ENCODE assay signal across 1 cellular context in the genomic region with DNA sequence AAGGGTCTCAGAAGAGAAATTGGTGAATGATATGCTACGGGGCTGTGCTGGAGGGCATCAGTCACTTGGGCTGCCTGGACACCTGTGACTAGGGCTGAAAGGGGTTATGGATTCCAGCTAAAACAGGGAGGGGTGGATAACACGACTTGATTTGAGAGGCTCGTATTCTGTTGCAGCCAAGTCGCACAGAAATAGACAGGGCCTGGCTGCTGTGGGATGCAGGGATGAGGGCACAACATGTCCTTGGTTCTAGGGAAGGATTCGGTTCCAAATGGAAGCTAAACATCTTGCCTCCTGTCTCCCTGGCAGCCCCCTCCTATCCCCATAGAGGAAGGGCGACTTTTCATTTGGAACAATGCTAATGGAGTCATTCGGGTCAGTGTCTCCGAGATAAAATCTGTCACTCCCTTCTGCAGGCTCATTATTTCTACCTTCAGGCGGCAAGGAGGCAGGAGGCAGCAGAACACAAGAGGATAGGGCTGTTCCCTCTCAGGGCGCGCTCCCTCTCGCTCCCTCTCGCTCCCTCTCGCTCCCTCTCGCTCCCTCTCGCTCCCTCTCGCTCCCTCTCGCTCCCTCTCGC.
TF ChIP-seq lines count a peak whose summit lies in the region.

No MANE protein-coding gene starts in this region.

TF ChIP-seq in SK-N-SH treated with all-trans-retinoic acid at 6 μM for 48 hours, 23 proteins besides CTCF, POLR2A, EP300 and RAD21 (continued from another document):
- TF ChIP-seq, protein P1, sequence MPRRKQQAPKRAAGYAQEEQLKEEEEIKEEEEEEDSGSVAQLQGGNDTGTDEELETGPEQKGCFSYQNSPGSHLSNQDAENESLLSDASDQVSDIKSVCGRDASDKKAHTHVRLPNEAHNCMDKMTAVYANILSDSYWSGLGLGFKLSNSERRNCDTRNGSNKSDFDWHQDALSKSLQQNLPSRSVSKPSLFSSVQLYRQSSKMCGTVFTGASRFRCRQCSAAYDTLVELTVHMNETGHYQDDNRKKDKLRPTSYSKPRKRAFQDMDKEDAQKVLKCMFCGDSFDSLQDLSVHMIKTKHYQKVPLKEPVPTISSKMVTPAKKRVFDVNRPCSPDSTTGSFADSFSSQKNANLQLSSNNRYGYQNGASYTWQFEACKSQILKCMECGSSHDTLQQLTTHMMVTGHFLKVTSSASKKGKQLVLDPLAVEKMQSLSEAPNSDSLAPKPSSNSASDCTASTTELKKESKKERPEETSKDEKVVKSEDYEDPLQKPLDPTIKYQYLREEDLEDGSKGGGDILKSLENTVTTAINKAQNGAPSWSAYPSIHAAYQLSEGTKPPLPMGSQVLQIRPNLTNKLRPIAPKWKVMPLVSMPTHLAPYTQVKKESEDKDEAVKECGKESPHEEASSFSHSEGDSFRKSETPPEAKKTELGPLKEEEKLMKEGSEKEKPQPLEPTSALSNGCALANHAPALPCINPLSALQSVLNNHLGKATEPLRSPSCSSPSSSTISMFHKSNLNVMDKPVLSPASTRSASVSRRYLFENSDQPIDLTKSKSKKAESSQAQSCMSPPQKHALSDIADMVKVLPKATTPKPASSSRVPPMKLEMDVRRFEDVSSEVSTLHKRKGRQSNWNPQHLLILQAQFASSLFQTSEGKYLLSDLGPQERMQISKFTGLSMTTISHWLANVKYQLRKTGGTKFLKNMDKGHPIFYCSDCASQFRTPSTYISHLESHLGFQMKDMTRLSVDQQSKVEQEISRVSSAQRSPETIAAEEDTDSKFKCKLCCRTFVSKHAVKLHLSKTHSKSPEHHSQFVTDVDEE (CRISPR knock-in tag; IDR thresholded peaks at IDR 0.05), result no peak
- TF ChIP-seq GLIS3 (CRISPR knock-in tag; IDR thresholded peaks at IDR 0.05) (no peak), OSR1 (CRISPR knock-in tag; IDR thresholded peaks at IDR 0.05) (no peak), RARB (CRISPR knock-in tag; IDR thresholded peaks at IDR 0.05) (no peak), ZFP3 (CRISPR knock-in tag; IDR thresholded peaks at IDR 0.05) (no peak), ZFP30 (CRISPR knock-in tag; IDR thresholded peaks at IDR 0.05) (no peak), ZNF565 (CRISPR knock-in tag; conservative IDR thresholded peaks at IDR 0.05; ENCODE audit: low read depth) (no peak), ESRRG (CRISPR knock-in tag; IDR thresholded peaks at IDR 0.05) (no peak)
- TF ChIP-seq, protein P2, sequence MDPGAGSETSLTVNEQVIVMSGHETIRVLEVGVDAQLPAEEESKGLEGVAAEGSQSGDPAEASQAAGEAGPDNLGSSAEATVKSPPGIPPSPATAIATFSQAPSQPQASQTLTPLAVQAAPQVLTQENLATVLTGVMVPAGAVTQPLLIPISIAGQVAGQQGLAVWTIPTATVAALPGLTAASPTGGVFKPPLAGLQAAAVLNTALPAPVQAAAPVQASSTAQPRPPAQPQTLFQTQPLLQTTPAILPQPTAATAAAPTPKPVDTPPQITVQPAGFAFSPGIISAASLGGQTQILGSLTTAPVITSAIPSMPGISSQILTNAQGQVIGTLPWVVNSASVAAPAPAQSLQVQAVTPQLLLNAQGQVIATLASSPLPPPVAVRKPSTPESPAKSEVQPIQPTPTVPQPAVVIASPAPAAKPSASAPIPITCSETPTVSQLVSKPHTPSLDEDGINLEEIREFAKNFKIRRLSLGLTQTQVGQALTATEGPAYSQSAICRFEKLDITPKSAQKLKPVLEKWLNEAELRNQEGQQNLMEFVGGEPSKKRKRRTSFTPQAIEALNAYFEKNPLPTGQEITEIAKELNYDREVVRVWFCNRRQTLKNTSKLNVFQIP (CRISPR knock-in tag; IDR thresholded peaks at IDR 0.05; ENCODE audit: borderline replicate concordance, low read depth), result no peak
- TF ChIP-seq, protein P3, sequence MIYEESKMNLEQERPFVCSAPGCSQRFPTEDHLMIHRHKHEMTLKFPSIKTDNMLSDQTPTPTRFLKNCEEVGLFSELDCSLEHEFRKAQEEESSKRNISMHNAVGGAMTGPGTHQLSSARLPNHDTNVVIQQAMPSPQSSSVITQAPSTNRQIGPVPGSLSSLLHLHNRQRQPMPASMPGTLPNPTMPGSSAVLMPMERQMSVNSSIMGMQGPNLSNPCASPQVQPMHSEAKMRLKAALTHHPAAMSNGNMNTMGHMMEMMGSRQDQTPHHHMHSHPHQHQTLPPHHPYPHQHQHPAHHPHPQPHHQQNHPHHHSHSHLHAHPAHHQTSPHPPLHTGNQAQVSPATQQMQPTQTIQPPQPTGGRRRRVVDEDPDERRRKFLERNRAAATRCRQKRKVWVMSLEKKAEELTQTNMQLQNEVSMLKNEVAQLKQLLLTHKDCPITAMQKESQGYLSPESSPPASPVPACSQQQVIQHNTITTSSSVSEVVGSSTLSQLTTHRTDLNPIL (CRISPR knock-in tag; IDR thresholded peaks at IDR 0.05; ENCODE audit: low read depth), result no peak
